ENCODE assay signal across 25 cellular contexts in genomic region chr20:24488800-24489175, GRCh38. TPM values are rescaled to one million over a fixed set of nuclear protein-coding genes. Genes with fewer than 3 reads are reported as not detected.
"Had no signal": no experiment of that assay in that cellular context is flagged by ENCODE, and none has a peak within 500 bp of the region (broad histone marks: within the 10 kb centered on the region; RNA-seq: fewer than 3 reads in every experiment).

No MANE protein-coding gene starts in this region.

- H3K4me3 ChIP-seq: gastroesophageal sphincter, heart left ventricle, hepatocyte, left lung, prostate gland, skin epidermis, suprapubic skin, transverse colon, upper lobe of right lung, uterus had no signal

- H2AFZ ChIP-seq: hepatocyte, parathyroid adenoma had no signal

- H3K27me3 Mint-ChIP-seq: stimulated activated naive CD8-positive, alpha-beta T cell treated with anti-CD3 and anti-CD28 coated beads, Interleukin-15, amount 100 ng/mL, for 72 hours had no signal

- H3K27ac Mint-ChIP-seq: natural killer cell had no signal

- H3K27me3 ChIP-seq: heart left ventricle, hepatocyte, transverse colon, upper lobe of right lung, uterus had no signal

- H3K36me3 ChIP-seq: gastroesophageal sphincter, heart left ventricle, left lung, prostate gland, suprapubic skin, transverse colon, upper lobe of right lung, uterus had no signal

- H3K9ac ChIP-seq: parathyroid adenoma had no signal

- H3K4me2 ChIP-seq: hepatocyte had no signal

- H3K79me2 ChIP-seq: hepatocyte, parathyroid adenoma had no signal

- H3K9me3 Mint-ChIP-seq: natural killer cell; neural crest cell; stimulated activated naive CD8-positive, alpha-beta T cell treated with anti-CD3 and anti-CD28 coated beads, Interleukin-15, amount 100 ng/mL, for 72 hours had no signal

- H3K27ac ChIP-seq: epithelial cell of prostate, gastroesophageal sphincter, heart left ventricle, left lung, parathyroid adenoma, prostate gland, skin epidermis, suprapubic skin, transverse colon, upper lobe of right lung, uterus had no signal

- H3K4me1 ChIP-seq: gastroesophageal sphincter, left lung, parathyroid adenoma, prostate gland, suprapubic skin, transverse colon, upper lobe of right lung, uterus had no signal

- H3K9me3 ChIP-seq: gastroesophageal sphincter, heart left ventricle, left lung, prostate gland, suprapubic skin, transverse colon, upper lobe of right lung, uterus had no signal

- H3K36me3 Mint-ChIP-seq: natural killer cell had no signal

- ATAC-seq: esophagus mucosa; gastroesophageal sphincter; left cardiac atrium; left lung; natural killer cell; right cardiac atrium; stimulated activated naive CD8-positive, alpha-beta T cell treated with anti-CD3 and anti-CD28 coated beads, Interleukin-15, amount 100 ng/mL, for 72 hours; upper lobe of right lung had no signal

- DNase-seq: cortex of kidney; foreskin fibroblast; heart left ventricle; left cardiac atrium; left lung; mesendoderm; natural killer cell; right cardiac atrium; stimulated activated CD4-positive, alpha-beta T cell treated with anti-CD3 and anti-CD28 coated beads, Interleukin-15, amount 100 ng/mL, for 24 hours; stimulated activated CD4-positive, alpha-beta T cell treated with anti-CD3 and anti-CD28 coated beads, Interleukin-2, amount 100 ng/mL, for 48 hours; stimulated activated naive CD4-positive, alpha-beta T cell; stimulated activated naive CD8-positive, alpha-beta T cell treated with anti-CD3 and anti-CD28 coated beads, Interleukin-15, amount 100 ng/mL, for 72 hours; transverse colon; upper lobe of right lung; uterus had no signal

- H3K4me3 Mint-ChIP-seq: natural killer cell; neural crest cell; stimulated activated naive CD8-positive, alpha-beta T cell treated with anti-CD3 and anti-CD28 coated beads, Interleukin-15, amount 100 ng/mL, for 72 hours had no signal

RNA-seq across cellular contexts. Expression of gene SYNDIG1, which starts 19.4 kb away (rescaled TPM):
- total RNA-seq: dermis microvascular lymphatic vessel endothelial cell, natural killer cell, suprapubic skin, upper lobe of right lung had no signal
